1 cellular context compared by ENCODE assay signal in the genomic region with DNA sequence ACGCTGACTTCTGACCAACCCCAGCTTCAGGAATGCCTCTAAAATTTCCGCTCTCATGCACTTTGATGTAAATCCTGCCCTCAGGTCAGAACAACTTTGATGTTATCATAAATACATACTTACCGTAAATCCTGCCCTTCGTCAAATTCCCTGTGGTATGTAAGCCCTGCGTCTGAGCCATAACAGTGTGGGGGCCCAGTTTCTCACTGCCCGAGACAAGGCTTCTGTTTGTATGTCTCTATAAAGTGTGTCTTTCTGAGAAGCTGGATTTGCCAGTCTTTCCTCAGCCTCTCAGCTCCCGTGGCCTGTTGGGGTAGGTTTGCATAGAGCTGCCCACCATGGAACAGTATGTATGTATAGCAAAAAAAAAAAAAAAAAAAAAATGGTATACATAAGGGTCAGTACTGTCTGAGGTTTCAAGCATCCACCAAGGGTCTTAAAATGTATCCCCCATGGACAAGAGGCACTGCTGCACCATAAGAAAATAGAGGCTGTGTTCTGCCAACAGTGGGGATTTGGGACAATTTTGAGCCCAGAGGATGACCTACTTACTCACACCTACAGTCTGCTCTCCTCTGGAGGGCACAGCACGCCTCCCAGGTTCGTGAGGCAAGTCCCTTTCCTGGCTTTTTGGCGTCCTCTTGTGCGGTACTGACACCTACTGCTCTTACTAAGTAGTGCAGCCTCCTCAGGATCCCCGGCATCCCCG.
A peak's percentile ranks its signal among the peaks of the same experiment; 100 is the strongest.
TF ChIP-seq lines count a peak whose summit lies in the region.

No MANE protein-coding gene starts in this region.

TF ChIP-seq in PFSK-1, 5 proteins besides CTCF, POLR2A, EP300 and RAD21:
- TF ChIP-seq, protein P1, sequence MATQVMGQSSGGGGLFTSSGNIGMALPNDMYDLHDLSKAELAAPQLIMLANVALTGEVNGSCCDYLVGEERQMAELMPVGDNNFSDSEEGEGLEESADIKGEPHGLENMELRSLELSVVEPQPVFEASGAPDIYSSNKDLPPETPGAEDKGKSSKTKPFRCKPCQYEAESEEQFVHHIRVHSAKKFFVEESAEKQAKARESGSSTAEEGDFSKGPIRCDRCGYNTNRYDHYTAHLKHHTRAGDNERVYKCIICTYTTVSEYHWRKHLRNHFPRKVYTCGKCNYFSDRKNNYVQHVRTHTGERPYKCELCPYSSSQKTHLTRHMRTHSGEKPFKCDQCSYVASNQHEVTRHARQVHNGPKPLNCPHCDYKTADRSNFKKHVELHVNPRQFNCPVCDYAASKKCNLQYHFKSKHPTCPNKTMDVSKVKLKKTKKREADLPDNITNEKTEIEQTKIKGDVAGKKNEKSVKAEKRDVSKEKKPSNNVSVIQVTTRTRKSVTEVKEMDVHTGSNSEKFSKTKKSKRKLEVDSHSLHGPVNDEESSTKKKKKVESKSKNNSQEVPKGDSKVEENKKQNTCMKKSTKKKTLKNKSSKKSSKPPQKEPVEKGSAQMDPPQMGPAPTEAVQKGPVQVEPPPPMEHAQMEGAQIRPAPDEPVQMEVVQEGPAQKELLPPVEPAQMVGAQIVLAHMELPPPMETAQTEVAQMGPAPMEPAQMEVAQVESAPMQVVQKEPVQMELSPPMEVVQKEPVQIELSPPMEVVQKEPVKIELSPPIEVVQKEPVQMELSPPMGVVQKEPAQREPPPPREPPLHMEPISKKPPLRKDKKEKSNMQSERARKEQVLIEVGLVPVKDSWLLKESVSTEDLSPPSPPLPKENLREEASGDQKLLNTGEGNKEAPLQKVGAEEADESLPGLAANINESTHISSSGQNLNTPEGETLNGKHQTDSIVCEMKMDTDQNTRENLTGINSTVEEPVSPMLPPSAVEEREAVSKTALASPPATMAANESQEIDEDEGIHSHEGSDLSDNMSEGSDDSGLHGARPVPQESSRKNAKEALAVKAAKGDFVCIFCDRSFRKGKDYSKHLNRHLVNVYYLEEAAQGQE (IDR thresholded peaks at IDR 0.05; ENCODE audit: insufficient read depth in 1 of 2, low read depth in 2 of 2, low read length in 2 of 2) = no peak
- TF ChIP-seq FOXP2 (optimal IDR thresholded peaks at IDR 0.05; ENCODE audit: borderline replicate concordance, extremely low read depth, extremely low read length, insufficient read depth) (peak; percentile 12), TAF1 (IDR thresholded peaks at IDR 0.05; ENCODE audit: borderline replicate concordance, insufficient read depth, low read length) (no peak), POLR2AphosphoS5 (IDR thresholded peaks at IDR 0.05; ENCODE audit: low read depth, low read length) (0 out of 2 replicates have a peak, but pooled peaks have one; percentile 1), SIN3A (IDR thresholded peaks at IDR 0.05; ENCODE audit: borderline replicate concordance, insufficient read depth, low read length) (no peak)
TF ChIP-seq in PFSK-1: peak in this region for 2.
